1 cellular context compared by ENCODE assay signal in the genomic region with DNA sequence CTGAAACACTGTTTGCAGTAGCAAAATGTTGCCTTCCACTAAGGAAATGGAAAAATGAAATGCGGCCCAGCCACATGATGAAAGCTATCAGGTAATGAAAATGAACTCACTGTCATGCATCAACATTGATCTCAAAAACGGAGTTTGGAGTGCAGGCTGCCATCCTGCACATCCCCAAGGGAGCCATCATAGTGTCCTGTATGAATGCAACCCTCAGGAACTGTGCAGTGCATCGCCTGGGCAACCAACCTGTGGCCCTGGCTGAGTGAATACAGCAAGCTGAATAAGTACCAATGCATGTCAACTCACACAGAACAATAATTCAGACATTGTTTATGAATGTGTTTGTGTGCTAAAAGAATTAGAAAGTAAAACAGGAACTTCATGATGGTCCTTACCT.
TF ChIP-seq lines count a peak whose summit lies in the region.

No MANE protein-coding gene starts in this region.

TF ChIP-seq in WTC11, 78 proteins besides CTCF, POLR2A, EP300 and RAD21 (continued from another document):
- TF ChIP-seq, protein P1, sequence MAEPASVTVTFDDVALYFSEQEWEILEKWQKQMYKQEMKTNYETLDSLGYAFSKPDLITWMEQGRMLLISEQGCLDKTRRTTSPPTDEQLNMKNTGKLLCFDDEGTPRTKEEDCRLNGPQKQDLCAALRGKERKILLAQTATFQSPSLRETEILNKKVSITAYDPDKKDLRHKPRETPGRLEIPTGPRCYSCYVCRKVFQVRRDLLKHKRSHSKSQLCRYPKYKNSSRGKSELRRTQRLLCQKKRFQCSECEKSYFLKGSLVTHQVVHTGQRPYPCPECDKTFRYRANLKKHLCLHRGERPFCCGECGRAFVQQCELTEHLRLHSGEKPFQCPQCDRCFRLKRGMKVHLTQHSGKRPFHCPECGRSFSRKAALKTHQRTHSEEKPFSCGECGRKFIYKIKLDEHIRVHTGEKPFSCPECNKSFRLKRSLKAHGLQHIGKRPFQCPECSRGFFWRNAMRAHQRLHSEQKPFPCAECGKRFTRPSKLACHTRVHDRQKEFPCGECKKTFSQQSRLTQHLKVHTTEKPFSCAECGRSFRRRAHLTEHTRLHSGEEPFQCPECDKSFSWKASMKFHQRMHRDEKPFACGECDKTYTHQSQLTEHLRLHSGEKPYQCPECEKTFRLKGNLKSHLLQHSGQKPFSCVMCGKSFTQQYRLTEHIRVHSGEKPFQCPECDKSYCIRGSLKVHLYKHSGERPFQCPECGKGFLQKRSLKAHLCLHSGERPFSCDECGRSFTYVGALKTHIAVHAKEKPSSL (CRISPR knock-in tag; conservative IDR thresholded peaks at IDR 0.05) = no peak
- TF ChIP-seq, protein P2, sequence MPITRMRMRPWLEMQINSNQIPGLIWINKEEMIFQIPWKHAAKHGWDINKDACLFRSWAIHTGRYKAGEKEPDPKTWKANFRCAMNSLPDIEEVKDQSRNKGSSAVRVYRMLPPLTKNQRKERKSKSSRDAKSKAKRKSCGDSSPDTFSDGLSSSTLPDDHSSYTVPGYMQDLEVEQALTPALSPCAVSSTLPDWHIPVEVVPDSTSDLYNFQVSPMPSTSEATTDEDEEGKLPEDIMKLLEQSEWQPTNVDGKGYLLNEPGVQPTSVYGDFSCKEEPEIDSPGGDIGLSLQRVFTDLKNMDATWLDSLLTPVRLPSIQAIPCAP (CRISPR knock-in tag; IDR thresholded peaks at IDR 0.05) = no peak
- TF ChIP-seq, protein P3, sequence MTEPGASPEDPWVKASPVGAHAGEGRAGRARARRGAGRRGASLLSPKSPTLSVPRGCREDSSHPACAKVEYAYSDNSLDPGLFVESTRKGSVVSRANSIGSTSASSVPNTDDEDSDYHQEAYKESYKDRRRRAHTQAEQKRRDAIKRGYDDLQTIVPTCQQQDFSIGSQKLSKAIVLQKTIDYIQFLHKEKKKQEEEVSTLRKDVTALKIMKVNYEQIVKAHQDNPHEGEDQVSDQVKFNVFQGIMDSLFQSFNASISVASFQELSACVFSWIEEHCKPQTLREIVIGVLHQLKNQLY (CRISPR knock-in tag; IDR thresholded peaks at IDR 0.05) = no peak
- TF ChIP-seq, protein P4, sequence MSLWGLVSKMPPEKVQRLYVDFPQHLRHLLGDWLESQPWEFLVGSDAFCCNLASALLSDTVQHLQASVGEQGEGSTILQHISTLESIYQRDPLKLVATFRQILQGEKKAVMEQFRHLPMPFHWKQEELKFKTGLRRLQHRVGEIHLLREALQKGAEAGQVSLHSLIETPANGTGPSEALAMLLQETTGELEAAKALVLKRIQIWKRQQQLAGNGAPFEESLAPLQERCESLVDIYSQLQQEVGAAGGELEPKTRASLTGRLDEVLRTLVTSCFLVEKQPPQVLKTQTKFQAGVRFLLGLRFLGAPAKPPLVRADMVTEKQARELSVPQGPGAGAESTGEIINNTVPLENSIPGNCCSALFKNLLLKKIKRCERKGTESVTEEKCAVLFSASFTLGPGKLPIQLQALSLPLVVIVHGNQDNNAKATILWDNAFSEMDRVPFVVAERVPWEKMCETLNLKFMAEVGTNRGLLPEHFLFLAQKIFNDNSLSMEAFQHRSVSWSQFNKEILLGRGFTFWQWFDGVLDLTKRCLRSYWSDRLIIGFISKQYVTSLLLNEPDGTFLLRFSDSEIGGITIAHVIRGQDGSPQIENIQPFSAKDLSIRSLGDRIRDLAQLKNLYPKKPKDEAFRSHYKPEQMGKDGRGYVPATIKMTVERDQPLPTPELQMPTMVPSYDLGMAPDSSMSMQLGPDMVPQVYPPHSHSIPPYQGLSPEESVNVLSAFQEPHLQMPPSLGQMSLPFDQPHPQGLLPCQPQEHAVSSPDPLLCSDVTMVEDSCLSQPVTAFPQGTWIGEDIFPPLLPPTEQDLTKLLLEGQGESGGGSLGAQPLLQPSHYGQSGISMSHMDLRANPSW (CRISPR knock-in tag; conservative IDR thresholded peaks at IDR 0.05; ENCODE audit: low read depth) = no peak
- TF ChIP-seq JAZF1 (CRISPR knock-in tag; IDR thresholded peaks at IDR 0.05) = no peak
- no peak for TF ChIP-seq MYBL2 (CRISPR knock-in tag; IDR thresholded peaks at IDR 0.05)
- no peak for TF ChIP-seq ZNF671 (CRISPR knock-in tag; IDR thresholded peaks at IDR 0.05)
TF ChIP-seq in WTC11: peak in this region for 0.
